In the genomic region with DNA sequence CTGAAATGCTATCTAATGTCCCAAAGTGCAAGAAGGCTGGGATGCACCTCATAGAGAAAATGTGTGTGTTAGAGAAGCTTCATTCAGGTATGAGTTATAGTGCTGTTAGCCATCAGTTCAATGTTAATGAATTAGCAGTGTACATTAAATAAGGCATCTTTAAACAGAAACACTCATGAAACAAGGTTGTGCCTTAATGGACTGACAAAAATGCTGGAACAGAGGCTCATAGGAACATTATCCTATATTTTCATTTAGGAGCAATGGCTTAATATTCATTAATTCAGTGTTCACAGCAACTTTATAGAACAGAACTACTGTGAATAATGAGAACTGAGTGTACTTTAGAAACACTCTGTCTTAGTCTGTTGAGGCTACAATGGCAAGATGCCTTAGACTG, we compare ENCODE assay signal across 3 cellular contexts.
TF ChIP-seq lines count a peak whose summit lies in the region.

No MANE protein-coding gene starts in this region.

TF ChIP-seq in A549, 52 proteins besides CTCF, POLR2A, EP300 and RAD21:
- TF ChIP-seq RCOR1 (IDR thresholded peaks at IDR 0.05; ENCODE audit: low read depth, low read length) = no peak
- TF ChIP-seq JUNB (IDR thresholded peaks at IDR 0.05) = no peak
- no peak for TF ChIP-seq RFX5 (IDR thresholded peaks at IDR 0.05)
- TF ChIP-seq ATOH8 (CRISPR knock-in tag; IDR thresholded peaks at IDR 0.05; ENCODE audit: low read depth) = no peak
- TF ChIP-seq EHF (CRISPR knock-in tag; IDR thresholded peaks at IDR 0.05) = no peak
- TF ChIP-seq PHF8 (IDR thresholded peaks at IDR 0.05; ENCODE audit: borderline replicate concordance, low read depth) = no peak
- TF ChIP-seq EHMT2 (IDR thresholded peaks at IDR 0.05; ENCODE audit: low read depth) = no peak
- TF ChIP-seq MYC (IDR thresholded peaks at IDR 0.05; ENCODE audit: borderline replicate concordance, low read length) = no peak
- TF ChIP-seq, protein P1, sequence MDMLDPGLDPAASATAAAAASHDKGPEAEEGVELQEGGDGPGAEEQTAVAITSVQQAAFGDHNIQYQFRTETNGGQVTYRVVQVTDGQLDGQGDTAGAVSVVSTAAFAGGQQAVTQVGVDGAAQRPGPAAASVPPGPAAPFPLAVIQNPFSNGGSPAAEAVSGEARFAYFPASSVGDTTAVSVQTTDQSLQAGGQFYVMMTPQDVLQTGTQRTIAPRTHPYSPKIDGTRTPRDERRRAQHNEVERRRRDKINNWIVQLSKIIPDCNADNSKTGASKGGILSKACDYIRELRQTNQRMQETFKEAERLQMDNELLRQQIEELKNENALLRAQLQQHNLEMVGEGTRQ (IDR thresholded peaks at IDR 0.05) = no peak
- no peak for TF ChIP-seq FOXS1 (CRISPR knock-in tag; IDR thresholded peaks at IDR 0.05)
- TF ChIP-seq KDM5A (IDR thresholded peaks at IDR 0.05) = no peak
- no peak for TF ChIP-seq BHLHE40 (IDR thresholded peaks at IDR 0.05; ENCODE audit: low read depth, low read length)
- no peak for TF ChIP-seq CHD4 (IDR thresholded peaks at IDR 0.05; ENCODE audit: borderline replicate concordance)
- TF ChIP-seq, protein P2, sequence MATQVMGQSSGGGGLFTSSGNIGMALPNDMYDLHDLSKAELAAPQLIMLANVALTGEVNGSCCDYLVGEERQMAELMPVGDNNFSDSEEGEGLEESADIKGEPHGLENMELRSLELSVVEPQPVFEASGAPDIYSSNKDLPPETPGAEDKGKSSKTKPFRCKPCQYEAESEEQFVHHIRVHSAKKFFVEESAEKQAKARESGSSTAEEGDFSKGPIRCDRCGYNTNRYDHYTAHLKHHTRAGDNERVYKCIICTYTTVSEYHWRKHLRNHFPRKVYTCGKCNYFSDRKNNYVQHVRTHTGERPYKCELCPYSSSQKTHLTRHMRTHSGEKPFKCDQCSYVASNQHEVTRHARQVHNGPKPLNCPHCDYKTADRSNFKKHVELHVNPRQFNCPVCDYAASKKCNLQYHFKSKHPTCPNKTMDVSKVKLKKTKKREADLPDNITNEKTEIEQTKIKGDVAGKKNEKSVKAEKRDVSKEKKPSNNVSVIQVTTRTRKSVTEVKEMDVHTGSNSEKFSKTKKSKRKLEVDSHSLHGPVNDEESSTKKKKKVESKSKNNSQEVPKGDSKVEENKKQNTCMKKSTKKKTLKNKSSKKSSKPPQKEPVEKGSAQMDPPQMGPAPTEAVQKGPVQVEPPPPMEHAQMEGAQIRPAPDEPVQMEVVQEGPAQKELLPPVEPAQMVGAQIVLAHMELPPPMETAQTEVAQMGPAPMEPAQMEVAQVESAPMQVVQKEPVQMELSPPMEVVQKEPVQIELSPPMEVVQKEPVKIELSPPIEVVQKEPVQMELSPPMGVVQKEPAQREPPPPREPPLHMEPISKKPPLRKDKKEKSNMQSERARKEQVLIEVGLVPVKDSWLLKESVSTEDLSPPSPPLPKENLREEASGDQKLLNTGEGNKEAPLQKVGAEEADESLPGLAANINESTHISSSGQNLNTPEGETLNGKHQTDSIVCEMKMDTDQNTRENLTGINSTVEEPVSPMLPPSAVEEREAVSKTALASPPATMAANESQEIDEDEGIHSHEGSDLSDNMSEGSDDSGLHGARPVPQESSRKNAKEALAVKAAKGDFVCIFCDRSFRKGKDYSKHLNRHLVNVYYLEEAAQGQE (IDR thresholded peaks at IDR 0.05) = no peak
- TF ChIP-seq ZFP36 (IDR thresholded peaks at IDR 0.05; ENCODE audit: borderline replicate concordance, partially characterized antibody) = no peak

TF ChIP-seq in HEK293, 187 proteins besides CTCF, POLR2A, EP300 and RAD21:
- TF ChIP-seq ZNF302 (tag by site-specific recombination; IDR thresholded peaks at IDR 0.05; ENCODE audit: low read depth) (no peak), PRDM1 (tag by site-specific recombination; IDR thresholded peaks at IDR 0.05) (no peak), GLI4 (tag by site-specific recombination; IDR thresholded peaks at IDR 0.05) (no peak), YY2 (tag by site-specific recombination; IDR thresholded peaks at IDR 0.05) (no peak), ZNF157 (tag by site-specific recombination; IDR thresholded peaks at IDR 0.05) (no peak), ZNF433 (tag by site-specific recombination; IDR thresholded peaks at IDR 0.05; ENCODE audit: low read depth) (no peak), ZNF555 (tag by site-specific recombination; conservative IDR thresholded peaks at IDR 0.05) (peak; percentile 80), GLIS2 (tag by site-specific recombination; IDR thresholded peaks at IDR 0.05) (no peak), SETDB1 (IDR thresholded peaks at IDR 0.05; ENCODE audit: insufficient read length, low read length) (peak; percentile 75), ZNF510 (tag by site-specific recombination; IDR thresholded peaks at IDR 0.05; ENCODE audit: insufficient replicate concordance) (no peak), ZBTB44 (tag by site-specific recombination; IDR thresholded peaks at IDR 0.05) (no peak), ZNF843 (tag by site-specific recombination; IDR thresholded peaks at IDR 0.05) (no peak), SP3 (tag by site-specific recombination; IDR thresholded peaks at IDR 0.05) (no peak), ZBTB7A (tag by site-specific recombination; IDR thresholded peaks at IDR 0.05; ENCODE audit: low read depth) (no peak), ZNF324 (tag by site-specific recombination; IDR thresholded peaks at IDR 0.05) (no peak)
- TF ChIP-seq, protein P3, sequence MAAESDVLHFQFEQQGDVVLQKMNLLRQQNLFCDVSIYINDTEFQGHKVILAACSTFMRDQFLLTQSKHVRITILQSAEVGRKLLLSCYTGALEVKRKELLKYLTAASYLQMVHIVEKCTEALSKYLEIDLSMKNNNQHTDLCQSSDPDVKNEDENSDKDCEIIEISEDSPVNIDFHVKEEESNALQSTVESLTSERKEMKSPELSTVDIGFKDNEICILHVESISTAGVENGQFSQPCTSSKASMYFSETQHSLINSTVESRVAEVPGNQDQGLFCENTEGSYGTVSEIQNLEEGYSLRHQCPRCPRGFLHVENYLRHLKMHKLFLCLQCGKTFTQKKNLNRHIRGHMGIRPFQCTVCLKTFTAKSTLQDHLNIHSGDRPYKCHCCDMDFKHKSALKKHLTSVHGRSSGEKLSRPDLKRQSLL (tag by site-specific recombination; IDR thresholded peaks at IDR 0.05) = no peak
- TF ChIP-seq, protein P4, sequence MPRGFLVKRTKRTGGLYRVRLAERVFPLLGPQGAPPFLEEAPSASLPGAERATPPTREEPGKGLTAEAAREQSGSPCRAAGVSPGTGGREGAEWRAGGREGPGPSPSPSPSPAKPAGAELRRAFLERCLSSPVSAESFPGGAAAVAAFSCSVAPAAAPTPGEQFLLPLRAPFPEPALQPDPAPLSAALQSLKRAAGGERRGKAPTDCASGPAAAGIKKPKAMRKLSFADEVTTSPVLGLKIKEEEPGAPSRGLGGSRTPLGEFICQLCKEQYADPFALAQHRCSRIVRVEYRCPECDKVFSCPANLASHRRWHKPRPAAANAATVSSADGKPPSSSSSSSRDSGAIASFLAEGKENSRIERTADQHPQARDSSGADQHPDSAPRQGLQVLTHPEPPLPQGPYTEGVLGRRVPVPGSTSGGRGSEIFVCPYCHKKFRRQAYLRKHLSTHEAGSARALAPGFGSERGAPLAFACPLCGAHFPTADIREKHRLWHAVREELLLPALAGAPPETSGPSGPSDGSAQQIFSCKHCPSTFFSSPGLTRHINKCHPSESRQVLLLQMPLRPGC (tag by site-specific recombination; IDR thresholded peaks at IDR 0.05) = no peak
TF ChIP-seq in HEK293: peak in this region for 2.

TF ChIP-seq in GM12878, 131 proteins besides CTCF, POLR2A, EP300 and RAD21:
- TF ChIP-seq BCL11A (IDR thresholded peaks at IDR 0.05; ENCODE audit: low read depth, low read length) = no peak
- TF ChIP-seq CBFB (IDR thresholded peaks at IDR 0.05; ENCODE audit: low read depth) = no peak
- TF ChIP-seq SREBF1 (IDR thresholded peaks at IDR 0.05; ENCODE audit: low read length) = no peak
- no peak for TF ChIP-seq MYB (IDR thresholded peaks at IDR 0.05; ENCODE audit: borderline replicate concordance, low read depth, low read length)
- TF ChIP-seq MTA3 (IDR thresholded peaks at IDR 0.05; ENCODE audit: borderline replicate concordance, low read length) = no peak
- no peak for TF ChIP-seq MEF2A (IDR thresholded peaks at IDR 0.05; ENCODE audit: insufficient read depth, low read depth, low read length)
- no peak for TF ChIP-seq HDAC2 (IDR thresholded peaks at IDR 0.05)
- TF ChIP-seq NFYA (IDR thresholded peaks at IDR 0.05; ENCODE audit: borderline replicate concordance, low read depth, low read length) = no peak
- no peak for TF ChIP-seq SUPT20H (IDR thresholded peaks at IDR 0.05; ENCODE audit: borderline replicate concordance, control insufficient read depth, low read depth, low read length)
- no peak for TF ChIP-seq KDM1A (IDR thresholded peaks at IDR 0.05; ENCODE audit: borderline replicate concordance)
- TF ChIP-seq CUX1 (IDR thresholded peaks at IDR 0.05; ENCODE audit: insufficient replicate concordance, low read depth, low read length) = no peak
TF ChIP-seq in GM12878: peak in this region for 0.
